2 cellular contexts compared by ENCODE assay signal in the genomic region with DNA sequence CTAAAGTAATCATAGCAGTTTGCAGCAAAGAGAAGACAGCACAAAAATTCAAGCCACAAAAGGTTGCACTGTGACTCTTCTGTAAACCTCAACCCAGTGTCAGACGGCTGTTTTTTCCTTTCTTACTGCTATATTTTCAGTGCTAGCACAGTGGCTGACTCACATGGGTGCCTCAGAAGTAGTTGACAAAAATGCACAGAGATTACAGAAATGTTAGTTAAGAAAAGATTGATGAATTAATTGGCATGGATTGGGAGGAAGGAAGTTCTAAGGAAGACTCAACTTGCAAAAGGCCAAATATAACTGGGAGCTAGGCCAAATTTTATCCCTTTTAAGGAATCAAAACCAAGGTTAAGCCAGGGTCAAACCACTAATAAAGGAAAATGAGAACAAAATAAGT.
TF ChIP-seq lines count a peak whose summit lies in the region.

No MANE protein-coding gene starts in this region.

TF ChIP-seq in liver, 16 proteins besides CTCF, POLR2A, EP300 and RAD21:
- TF ChIP-seq HNF4A (conservative IDR thresholded peaks at IDR 0.05) (no peak), RXRA (IDR thresholded peaks at IDR 0.05) (peak in 1 of 2 donors; percentile 37), SP1 (IDR thresholded peaks at IDR 0.05) (no peak), NR2F2 (IDR thresholded peaks at IDR 0.05) (peak; percentile 83), TAF1 (conservative IDR thresholded peaks at IDR 0.05) (no peak), MAX (IDR thresholded peaks at IDR 0.05) (peak; percentile 23)

TF ChIP-seq in HepG2, 621 proteins besides CTCF, POLR2A, EP300 and RAD21:
- TF ChIP-seq ATF7 (IDR thresholded peaks at IDR 0.05), result no peak
- no peak for TF ChIP-seq ATF7 (CRISPR knock-in tag; IDR thresholded peaks at IDR 0.05)
- no peak for TF ChIP-seq SIX4 (CRISPR knock-in tag; IDR thresholded peaks at IDR 0.05)
- TF ChIP-seq POLR2G (IDR thresholded peaks at IDR 0.05; ENCODE audit: low read depth, low read length), result no peak
- no peak for TF ChIP-seq ZNF562 (CRISPR knock-in tag; IDR thresholded peaks at IDR 0.05; ENCODE audit: borderline replicate concordance)
- TF ChIP-seq, protein P1, sequence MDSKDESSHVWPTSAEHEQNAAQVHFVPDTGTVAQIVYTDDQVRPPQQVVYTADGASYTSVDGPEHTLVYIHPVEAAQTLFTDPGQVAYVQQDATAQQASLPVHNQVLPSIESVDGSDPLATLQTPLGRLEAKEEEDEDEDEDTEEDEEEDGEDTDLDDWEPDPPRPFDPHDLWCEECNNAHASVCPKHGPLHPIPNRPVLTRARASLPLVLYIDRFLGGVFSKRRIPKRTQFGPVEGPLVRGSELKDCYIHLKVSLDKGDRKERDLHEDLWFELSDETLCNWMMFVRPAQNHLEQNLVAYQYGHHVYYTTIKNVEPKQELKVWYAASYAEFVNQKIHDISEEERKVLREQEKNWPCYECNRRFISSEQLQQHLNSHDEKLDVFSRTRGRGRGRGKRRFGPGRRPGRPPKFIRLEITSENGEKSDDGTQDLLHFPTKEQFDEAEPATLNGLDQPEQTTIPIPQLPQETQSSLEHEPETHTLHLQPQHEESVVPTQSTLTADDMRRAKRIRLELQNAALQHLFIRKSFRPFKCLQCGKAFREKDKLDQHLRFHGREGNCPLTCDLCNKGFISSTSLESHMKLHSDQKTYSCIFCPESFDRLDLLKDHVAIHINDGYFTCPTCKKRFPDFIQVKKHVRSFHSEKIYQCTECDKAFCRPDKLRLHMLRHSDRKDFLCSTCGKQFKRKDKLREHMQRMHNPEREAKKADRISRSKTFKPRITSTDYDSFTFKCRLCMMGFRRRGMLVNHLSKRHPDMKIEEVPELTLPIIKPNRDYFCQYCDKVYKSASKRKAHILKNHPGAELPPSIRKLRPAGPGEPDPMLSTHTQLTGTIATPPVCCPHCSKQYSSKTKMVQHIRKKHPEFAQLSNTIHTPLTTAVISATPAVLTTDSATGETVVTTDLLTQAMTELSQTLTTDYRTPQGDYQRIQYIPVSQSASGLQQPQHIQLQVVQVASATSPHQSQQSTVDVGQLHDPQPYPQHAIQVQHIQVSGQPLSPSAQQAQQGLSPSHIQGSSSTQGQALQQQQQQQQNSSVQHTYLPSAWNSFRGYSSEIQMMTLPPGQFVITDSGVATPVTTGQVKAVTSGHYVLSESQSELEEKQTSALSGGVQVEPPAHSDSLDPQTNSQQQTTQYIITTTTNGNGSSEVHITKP (CRISPR knock-in tag; IDR thresholded peaks at IDR 0.05; ENCODE audit: low read depth), result no peak
- no peak for TF ChIP-seq RFX3 (CRISPR knock-in tag; IDR thresholded peaks at IDR 0.05)
- TF ChIP-seq ZNF124 (CRISPR knock-in tag; IDR thresholded peaks at IDR 0.05), result no peak
- TF ChIP-seq MTA1 (CRISPR knock-in tag; IDR thresholded peaks at IDR 0.05; ENCODE audit: borderline replicate concordance), result no peak
- TF ChIP-seq ATM (IDR thresholded peaks at IDR 0.05; ENCODE audit: borderline replicate concordance), result no peak
- no peak for TF ChIP-seq SMARCC2 (IDR thresholded peaks at IDR 0.05)
- TF ChIP-seq CREB1 (IDR thresholded peaks at IDR 0.05), result no peak
- no peak for TF ChIP-seq CREB1 (CRISPR knock-in tag; IDR thresholded peaks at IDR 0.05)
- no peak for TF ChIP-seq HES4 (CRISPR knock-in tag; IDR thresholded peaks at IDR 0.05; ENCODE audit: borderline replicate concordance)
